ENCODE assay signal across 12 cellular contexts in genomic region chr3:108806316-108806715, GRCh38. TPM values are rescaled to one million over a fixed set of nuclear protein-coding genes. Genes with fewer than 3 reads are reported as not detected.
A peak's percentile ranks its signal among the peaks of the same experiment; 100 is the strongest.
DNase-seq lines count a peak whose midpoint lies in the region; ATAC-seq, FAIRE-seq and TF ChIP-seq lines count a peak whose summit lies in the region.
"Had no signal": no experiment of that assay in that cellular context is flagged by ENCODE, and none has a peak within 500 bp of the region (broad histone marks: within the 10 kb centered on the region; RNA-seq: fewer than 3 reads in every experiment).

No MANE protein-coding gene starts in this region.

- no peaks in the 10 kb centered on the region for H4K20me1 ChIP-seq in DND-41 (ENCODE audit: insufficient read depth, low read length)

- peak overlapping the region; percentile 1; the same call in 1 of the 2 replicates for H3K27ac ChIP-seq in DND-41 (ENCODE audit: low read length)
- peak overlapping the region in 1 of 12 donors; percentile 63 for H3K27ac ChIP-seq in heart left ventricle
- H3K27ac ChIP-seq: HL-60 had no signal

- peak; percentile 93 for ATAC-seq in DND-41 (ENCODE audit: insufficient read depth, low read depth)
- peak; percentile 94 for ATAC-seq in GM19351 (IDR thresholded peaks at IDR 0.05; ENCODE audit: unreplicated experiment)
- ATAC-seq in left colon: peak; percentile 5
- ATAC-seq in heart left ventricle: no peak
- no peak for ATAC-seq in esophagus mucosa

- H3K79me2 ChIP-seq in DND-41 (ENCODE audit: insufficient read depth, low read length): no peaks in the 10 kb centered on the region

- no peak overlapping the region for H3K4me3 ChIP-seq in DND-41 (ENCODE audit: low read depth in 1 of 2, low read length in 2 of 2)
- H3K4me3 ChIP-seq in heart left ventricle: no peak overlapping the region

- H3K4me2 ChIP-seq in DND-41 (ENCODE audit: insufficient read depth, low read length): no peak overlapping the region; the same call in 1 of the 2 replicates

- H3K36me3 ChIP-seq in DND-41 (ENCODE audit: insufficient read depth, low read length) (no peaks in the 10 kb centered on the region), heart left ventricle (no peaks in the 10 kb centered on the region)

- H3K4me1 ChIP-seq in DND-41 (ENCODE audit: insufficient read depth, low read length) (peaks cover 20% of the 10 kb centered on the region), heart left ventricle (no peaks in the 10 kb centered on the region)

- intact Hi-C loops in left colon (cut with DNase I, micrococcal nuclease) (no loop called here), heart left ventricle (cut with DNase I) (no loop called here)

- H3K9ac ChIP-seq in DND-41 (ENCODE audit: low read depth, low read length): no peak overlapping the region

- FAIRE-seq in urothelium cell line (lab: Jason Lieb, UNC): no peak

- DNase-seq in DND-41 (peak; percentile 39), T follicular helper cell (ENCODE audit: low read depth) (peak; percentile 6), left colon (no peak), heart left ventricle (no peak), urothelium cell line (ENCODE audit: low spot score) (no peak)
- DNase-seq: mesenchymal stem cell, NCI-H2171 treated with DMSO at 0.1 percent for 48 hours had no signal

- TF ChIP-seq CTCF in DND-41 (IDR thresholded peaks at IDR 0.05; ENCODE audit: borderline replicate concordance, extremely low read depth, low read length, poor library complexity, severe bottlenecking) (no peak), heart left ventricle (IDR thresholded peaks at IDR 0.05) (no peak)

- no peaks in the 10 kb centered on the region for H3K27me3 ChIP-seq in DND-41 (ENCODE audit: insufficient read depth, low read length, poor library complexity)
- no peaks in the 10 kb centered on the region for H3K27me3 ChIP-seq in heart left ventricle

- H2AFZ ChIP-seq in DND-41 (ENCODE audit: low read depth, low read length): 0 out of 2 replicates have a peak overlapping the region, but pooled peaks have one; percentile 13

- WGBS in heart left ventricle, 4 donors: 51 to 65% (median 57%) methylated on average over 4 of the region's 4 CpGs

- TF ChIP-seq POLR2A in heart left ventricle (IDR thresholded peaks at IDR 0.05): no peak

- H3K9me3 ChIP-seq in DND-41 (ENCODE audit: insufficient read depth, low read length, severe bottlenecking) (no peaks in the 10 kb centered on the region), heart left ventricle (peaks cover 0 to 4% (median 0%) of the 10 kb centered on the region in 12 donors)

RNA-seq across cellular contexts. Expression of gene TRAT1, which starts 16.3 kb away (rescaled TPM):
- total RNA-seq in left colon (1 to 10 TPM in 1 of 2 donors, not detected in 1; 1.3 TPM), heart left ventricle (1 to 10 TPM in 1 of 9 donors, under 1 TPM in 2, not detected in 6; 0.16 to 1.3 (median 0.57) TPM), esophagus mucosa (0.20 TPM)
- under 1 TPM; 0.08 to 0.10 TPM for polyA plus RNA-seq in heart left ventricle
- total RNA-seq: epithelial cell of proximal tubule, OCI-LY7 had no signal

RNA-seq across cellular contexts. Expression of gene RETNLB, which starts 49.1 kb away (rescaled TPM):
- 10 to 100 TPM; 58.5 to 89.0 TPM for total RNA-seq in left colon
- not detected for total RNA-seq in heart left ventricle
- not detected for polyA plus RNA-seq in heart left ventricle
- not detected for total RNA-seq in esophagus mucosa
- total RNA-seq: epithelial cell of proximal tubule, OCI-LY7 had no signal

Comparison
In these comparisons a context has a peak if more than half of its experiments do, and no peak if none do; other contexts are left out.
1. ATAC-seq: peak in DND-41 (single experiment), GM19351 (single experiment) and left colon (single experiment); none in heart left ventricle (0 of 4) and esophagus mucosa (single experiment).
2. DNase-seq: peak in DND-41 (single experiment) and T follicular helper cell (single experiment); none in left colon (0 of 2), heart left ventricle (0 of 5) and urothelium cell line (single experiment).
3. RNA of gene RETNLB, which starts 49.1 kb away (total RNA-seq): 58.5 to 89.0 TPM in left colon; not detected in heart left ventricle and not detected in esophagus mucosa (single experiment); every median in the first group is over 10 times any median in the second.